In genomic region chr20:49742948-49743347, GRCh38 we compare ENCODE assay signal across 1 cellular context.
A peak's percentile ranks its signal among the peaks of the same experiment; 100 is the strongest.
TF ChIP-seq lines count a peak whose summit lies in the region.

No MANE protein-coding gene starts in this region.

TF ChIP-seq in HepG2, 621 proteins besides CTCF, POLR2A, EP300 and RAD21 (continued from another document and continues in another):
- TF ChIP-seq ZNF646 (CRISPR knock-in tag; IDR thresholded peaks at IDR 0.05): no peak
- 0 out of 2 replicates have a peak, but pooled peaks have one; percentile 34 for TF ChIP-seq ZNF572 (CRISPR knock-in tag; IDR thresholded peaks at IDR 0.05)
- TF ChIP-seq ARHGAP35 (CRISPR knock-in tag; IDR thresholded peaks at IDR 0.05; ENCODE audit: borderline replicate concordance): no peak
- TF ChIP-seq, protein P1, sequence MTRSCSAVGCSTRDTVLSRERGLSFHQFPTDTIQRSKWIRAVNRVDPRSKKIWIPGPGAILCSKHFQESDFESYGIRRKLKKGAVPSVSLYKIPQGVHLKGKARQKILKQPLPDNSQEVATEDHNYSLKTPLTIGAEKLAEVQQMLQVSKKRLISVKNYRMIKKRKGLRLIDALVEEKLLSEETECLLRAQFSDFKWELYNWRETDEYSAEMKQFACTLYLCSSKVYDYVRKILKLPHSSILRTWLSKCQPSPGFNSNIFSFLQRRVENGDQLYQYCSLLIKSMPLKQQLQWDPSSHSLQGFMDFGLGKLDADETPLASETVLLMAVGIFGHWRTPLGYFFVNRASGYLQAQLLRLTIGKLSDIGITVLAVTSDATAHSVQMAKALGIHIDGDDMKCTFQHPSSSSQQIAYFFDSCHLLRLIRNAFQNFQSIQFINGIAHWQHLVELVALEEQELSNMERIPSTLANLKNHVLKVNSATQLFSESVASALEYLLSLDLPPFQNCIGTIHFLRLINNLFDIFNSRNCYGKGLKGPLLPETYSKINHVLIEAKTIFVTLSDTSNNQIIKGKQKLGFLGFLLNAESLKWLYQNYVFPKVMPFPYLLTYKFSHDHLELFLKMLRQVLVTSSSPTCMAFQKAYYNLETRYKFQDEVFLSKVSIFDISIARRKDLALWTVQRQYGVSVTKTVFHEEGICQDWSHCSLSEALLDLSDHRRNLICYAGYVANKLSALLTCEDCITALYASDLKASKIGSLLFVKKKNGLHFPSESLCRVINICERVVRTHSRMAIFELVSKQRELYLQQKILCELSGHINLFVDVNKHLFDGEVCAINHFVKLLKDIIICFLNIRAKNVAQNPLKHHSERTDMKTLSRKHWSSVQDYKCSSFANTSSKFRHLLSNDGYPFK (CRISPR knock-in tag; IDR thresholded peaks at IDR 0.05; ENCODE audit: borderline replicate concordance): 0 out of 2 replicates have a peak, but pooled peaks have one; percentile 13
- no peak for TF ChIP-seq ZFP37 (CRISPR knock-in tag; IDR thresholded peaks at IDR 0.05; ENCODE audit: borderline replicate concordance)
- TF ChIP-seq ADNP (CRISPR knock-in tag; IDR thresholded peaks at IDR 0.05): 0 out of 2 replicates have a peak, but pooled peaks have one; percentile 47
- no peak for TF ChIP-seq GMEB1 (CRISPR knock-in tag; IDR thresholded peaks at IDR 0.05; ENCODE audit: borderline replicate concordance)
- TF ChIP-seq IRX3 (CRISPR knock-in tag; IDR thresholded peaks at IDR 0.05; ENCODE audit: borderline replicate concordance, low read depth): no peak
- no peak for TF ChIP-seq SMAD1 (CRISPR knock-in tag; IDR thresholded peaks at IDR 0.05; ENCODE audit: borderline replicate concordance, low read depth)
- no peak for TF ChIP-seq NR2F6 (IDR thresholded peaks at IDR 0.05)
- TF ChIP-seq NR2F6 (CRISPR knock-in tag; IDR thresholded peaks at IDR 0.05): no peak
- 0 out of 2 replicates have a peak, but pooled peaks have one; percentile 19 for TF ChIP-seq ELF1 (CRISPR knock-in tag; IDR thresholded peaks at IDR 0.05)
- TF ChIP-seq ONECUT2 (CRISPR knock-in tag; IDR thresholded peaks at IDR 0.05): no peak
- TF ChIP-seq ASH2L (IDR thresholded peaks at IDR 0.05; ENCODE audit: insufficient read length, low read depth, low read length): no peak
- no peak for TF ChIP-seq HNF1B (CRISPR knock-in tag; IDR thresholded peaks at IDR 0.05)
- TF ChIP-seq, protein P2, sequence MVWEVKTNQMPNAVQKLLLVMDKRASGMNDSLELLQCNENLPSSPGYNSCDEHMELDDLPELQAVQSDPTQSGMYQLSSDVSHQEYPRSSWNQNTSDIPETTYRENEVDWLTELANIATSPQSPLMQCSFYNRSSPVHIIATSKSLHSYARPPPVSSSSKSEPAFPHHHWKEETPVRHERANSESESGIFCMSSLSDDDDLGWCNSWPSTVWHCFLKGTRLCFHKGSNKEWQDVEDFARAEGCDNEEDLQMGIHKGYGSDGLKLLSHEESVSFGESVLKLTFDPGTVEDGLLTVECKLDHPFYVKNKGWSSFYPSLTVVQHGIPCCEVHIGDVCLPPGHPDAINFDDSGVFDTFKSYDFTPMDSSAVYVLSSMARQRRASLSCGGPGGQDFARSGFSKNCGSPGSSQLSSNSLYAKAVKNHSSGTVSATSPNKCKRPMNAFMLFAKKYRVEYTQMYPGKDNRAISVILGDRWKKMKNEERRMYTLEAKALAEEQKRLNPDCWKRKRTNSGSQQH (CRISPR knock-in tag; IDR thresholded peaks at IDR 0.05; ENCODE audit: low read depth): no peak
- no peak for TF ChIP-seq ZNF883 (CRISPR knock-in tag; IDR thresholded peaks at IDR 0.05; ENCODE audit: not compliant biosample characterization)
- TF ChIP-seq SIN3A (IDR thresholded peaks at IDR 0.05; ENCODE audit: borderline replicate concordance, low read depth, low read length): no peak
- TF ChIP-seq RAD51 (IDR thresholded peaks at IDR 0.05; ENCODE audit: borderline replicate concordance): no peak
- no peak for TF ChIP-seq RFX5 (IDR thresholded peaks at IDR 0.05; ENCODE audit: low read depth, low read length)
- TF ChIP-seq, protein P3, sequence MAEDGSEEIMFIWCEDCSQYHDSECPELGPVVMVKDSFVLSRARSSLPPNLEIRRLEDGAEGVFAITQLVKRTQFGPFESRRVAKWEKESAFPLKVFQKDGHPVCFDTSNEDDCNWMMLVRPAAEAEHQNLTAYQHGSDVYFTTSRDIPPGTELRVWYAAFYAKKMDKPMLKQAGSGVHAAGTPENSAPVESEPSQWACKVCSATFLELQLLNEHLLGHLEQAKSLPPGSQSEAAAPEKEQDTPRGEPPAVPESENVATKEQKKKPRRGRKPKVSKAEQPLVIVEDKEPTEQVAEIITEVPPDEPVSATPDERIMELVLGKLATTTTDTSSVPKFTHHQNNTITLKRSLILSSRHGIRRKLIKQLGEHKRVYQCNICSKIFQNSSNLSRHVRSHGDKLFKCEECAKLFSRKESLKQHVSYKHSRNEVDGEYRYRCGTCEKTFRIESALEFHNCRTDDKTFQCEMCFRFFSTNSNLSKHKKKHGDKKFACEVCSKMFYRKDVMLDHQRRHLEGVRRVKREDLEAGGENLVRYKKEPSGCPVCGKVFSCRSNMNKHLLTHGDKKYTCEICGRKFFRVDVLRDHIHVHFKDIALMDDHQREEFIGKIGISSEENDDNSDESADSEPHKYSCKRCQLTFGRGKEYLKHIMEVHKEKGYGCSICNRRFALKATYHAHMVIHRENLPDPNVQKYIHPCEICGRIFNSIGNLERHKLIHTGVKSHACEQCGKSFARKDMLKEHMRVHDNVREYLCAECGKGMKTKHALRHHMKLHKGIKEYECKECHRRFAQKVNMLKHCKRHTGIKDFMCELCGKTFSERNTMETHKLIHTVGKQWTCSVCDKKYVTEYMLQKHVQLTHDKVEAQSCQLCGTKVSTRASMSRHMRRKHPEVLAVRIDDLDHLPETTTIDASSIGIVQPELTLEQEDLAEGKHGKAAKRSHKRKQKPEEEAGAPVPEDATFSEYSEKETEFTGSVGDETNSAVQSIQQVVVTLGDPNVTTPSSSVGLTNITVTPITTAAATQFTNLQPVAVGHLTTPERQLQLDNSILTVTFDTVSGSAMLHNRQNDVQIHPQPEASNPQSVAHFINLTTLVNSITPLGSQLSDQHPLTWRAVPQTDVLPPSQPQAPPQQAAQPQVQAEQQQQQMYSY (CRISPR knock-in tag; IDR thresholded peaks at IDR 0.05): no peak
- no peak for TF ChIP-seq IRF2 (CRISPR knock-in tag; IDR thresholded peaks at IDR 0.05)
- TF ChIP-seq, protein P4, sequence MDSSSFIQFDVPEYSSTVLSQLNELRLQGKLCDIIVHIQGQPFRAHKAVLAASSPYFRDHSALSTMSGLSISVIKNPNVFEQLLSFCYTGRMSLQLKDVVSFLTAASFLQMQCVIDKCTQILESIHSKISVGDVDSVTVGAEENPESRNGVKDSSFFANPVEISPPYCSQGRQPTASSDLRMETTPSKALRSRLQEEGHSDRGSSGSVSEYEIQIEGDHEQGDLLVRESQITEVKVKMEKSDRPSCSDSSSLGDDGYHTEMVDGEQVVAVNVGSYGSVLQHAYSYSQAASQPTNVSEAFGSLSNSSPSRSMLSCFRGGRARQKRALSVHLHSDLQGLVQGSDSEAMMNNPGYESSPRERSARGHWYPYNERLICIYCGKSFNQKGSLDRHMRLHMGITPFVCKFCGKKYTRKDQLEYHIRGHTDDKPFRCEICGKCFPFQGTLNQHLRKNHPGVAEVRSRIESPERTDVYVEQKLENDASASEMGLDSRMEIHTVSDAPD (CRISPR knock-in tag; IDR thresholded peaks at IDR 0.05): no peak
- TF ChIP-seq ZNF264 (CRISPR knock-in tag; IDR thresholded peaks at IDR 0.05): no peak
- TF ChIP-seq CHCHD3 (CRISPR knock-in tag; IDR thresholded peaks at IDR 0.05): no peak
- no peak for TF ChIP-seq NFKBIZ (CRISPR knock-in tag; IDR thresholded peaks at IDR 0.05)
- peak; percentile 43; the same call in 1 of the 2 replicates for TF ChIP-seq ZMYM3 (CRISPR knock-in tag; IDR thresholded peaks at IDR 0.05)
- TF ChIP-seq NKX3-1 (CRISPR knock-in tag; IDR thresholded peaks at IDR 0.05): no peak
- TF ChIP-seq ARNT2 (CRISPR knock-in tag; IDR thresholded peaks at IDR 0.05; ENCODE audit: low read depth): no peak
- TF ChIP-seq ZNF576 (CRISPR knock-in tag; IDR thresholded peaks at IDR 0.05): no peak
- no peak for TF ChIP-seq ZNF800 (CRISPR knock-in tag; IDR thresholded peaks at IDR 0.05)
- TF ChIP-seq SMC3 (IDR thresholded peaks at IDR 0.05; ENCODE audit: low read length): no peak
- TF ChIP-seq, protein P5, sequence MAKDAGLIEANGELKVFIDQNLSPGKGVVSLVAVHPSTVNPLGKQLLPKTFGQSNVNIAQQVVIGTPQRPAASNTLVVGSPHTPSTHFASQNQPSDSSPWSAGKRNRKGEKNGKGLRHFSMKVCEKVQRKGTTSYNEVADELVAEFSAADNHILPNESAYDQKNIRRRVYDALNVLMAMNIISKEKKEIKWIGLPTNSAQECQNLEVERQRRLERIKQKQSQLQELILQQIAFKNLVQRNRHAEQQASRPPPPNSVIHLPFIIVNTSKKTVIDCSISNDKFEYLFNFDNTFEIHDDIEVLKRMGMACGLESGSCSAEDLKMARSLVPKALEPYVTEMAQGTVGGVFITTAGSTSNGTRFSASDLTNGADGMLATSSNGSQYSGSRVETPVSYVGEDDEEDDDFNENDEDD (CRISPR knock-in tag; IDR thresholded peaks at IDR 0.05; ENCODE audit: borderline replicate concordance): no peak
- no peak for TF ChIP-seq ZNF672 (CRISPR knock-in tag; IDR thresholded peaks at IDR 0.05)
- no peak for TF ChIP-seq MZF1 (CRISPR knock-in tag; IDR thresholded peaks at IDR 0.05; ENCODE audit: borderline replicate concordance)
- TF ChIP-seq HIVEP1 (CRISPR knock-in tag; IDR thresholded peaks at IDR 0.05): no peak
